In the genomic region with DNA sequence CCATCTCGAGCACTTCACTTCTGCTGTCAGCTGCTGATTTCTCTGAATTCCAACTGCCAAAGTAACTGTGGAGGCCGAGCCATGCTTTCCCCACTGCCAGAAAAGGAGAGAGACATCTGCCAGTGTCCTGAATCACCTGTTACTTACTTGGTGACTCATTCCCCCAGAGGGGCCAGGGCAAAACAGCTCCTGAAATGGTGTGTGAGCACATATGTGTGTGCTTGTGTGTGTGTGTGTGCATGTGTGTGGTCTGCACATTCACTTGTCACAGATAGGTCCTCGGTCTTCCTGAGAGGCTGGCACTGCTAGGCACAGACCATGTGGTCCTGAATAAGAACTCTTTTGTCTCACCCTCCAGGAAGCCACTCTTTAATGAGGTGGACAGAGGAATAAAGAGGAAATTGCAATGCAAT, we compare ENCODE assay signal across 10 cellular contexts.
DNase-seq lines count a peak whose midpoint lies in the region; ATAC-seq and TF ChIP-seq lines count a peak whose summit lies in the region.
"Had no signal": no experiment of that assay in that cellular context is flagged by ENCODE, and none has a peak within 500 bp of the region (broad histone marks: within the 10 kb centered on the region; RNA-seq: fewer than 3 reads in every experiment).

No MANE protein-coding gene starts in this region.

- H3K27me3 Mint-ChIP-seq in activated naive CD8-positive, alpha-beta T cell treated with anti-CD3 and anti-CD28 coated beads, Interleukin-2, amount 50 U/mL, for 24 hours = no peaks in the 10 kb centered on the region
- H3K27me3 Mint-ChIP-seq: activated naive CD8-positive, alpha-beta T cell treated with anti-CD3 and anti-CD28 coated beads for 36 hours had no signal

- no peaks in the 10 kb centered on the region for H3K79me2 ChIP-seq in trophoblast cell (ENCODE audit: control insufficient read depth, insufficient read depth, low read length, poor library complexity)

- H3K9me3 Mint-ChIP-seq in activated naive CD8-positive, alpha-beta T cell treated with anti-CD3 and anti-CD28 coated beads, Interleukin-2, amount 50 U/mL, for 24 hours = peaks cover 3% of the 10 kb centered on the region
- H3K9me3 Mint-ChIP-seq: activated naive CD8-positive, alpha-beta T cell treated with anti-CD3 and anti-CD28 coated beads for 36 hours had no signal

- ATAC-seq in GM19452 (IDR thresholded peaks at IDR 0.05; ENCODE audit: unreplicated experiment) = no peak
- no peak for ATAC-seq in HG03571 (IDR thresholded peaks at IDR 0.05; ENCODE audit: unreplicated experiment)
- ATAC-seq in activated naive CD8-positive, alpha-beta T cell treated with anti-CD3 and anti-CD28 coated beads, Interleukin-2, amount 50 U/mL, for 24 hours = no peak

- no peak overlapping the region for H2BK120ac ChIP-seq in trophoblast cell (ENCODE audit: insufficient read depth, low read length, poor library complexity)

- no peak overlapping the region for H3K18ac ChIP-seq in trophoblast cell (ENCODE audit: low read length)

- H3K4me3 Mint-ChIP-seq in activated naive CD8-positive, alpha-beta T cell treated with anti-CD3 and anti-CD28 coated beads, Interleukin-2, amount 50 U/mL, for 24 hours = no peak overlapping the region
- H3K4me3 Mint-ChIP-seq: activated naive CD8-positive, alpha-beta T cell treated with anti-CD3 and anti-CD28 coated beads for 36 hours had no signal

- no peak overlapping the region for H2BK12ac ChIP-seq in trophoblast cell (ENCODE audit: low read length)

- H3K27me3 ChIP-seq in trophoblast cell (ENCODE audit: insufficient read depth, low read length) = no peaks in the 10 kb centered on the region
- H3K27me3 ChIP-seq: ovary had no signal

- TF ChIP-seq CTCF in fibroblast of mammary gland (conservative IDR thresholded peaks at IDR 0.05; ENCODE audit: control insufficient read depth, insufficient read depth, low read depth, low read length) = no peak

- H3K27ac Mint-ChIP-seq in activated naive CD8-positive, alpha-beta T cell treated with anti-CD3 and anti-CD28 coated beads, Interleukin-2, amount 50 U/mL, for 24 hours = no peak overlapping the region

- no peak overlapping the region for H3K23ac ChIP-seq in trophoblast cell (ENCODE audit: low read length)

- no peak overlapping the region for H2BK5ac ChIP-seq in trophoblast cell (ENCODE audit: low read depth, low read length, poor library complexity)

- H3K9ac ChIP-seq in trophoblast cell (ENCODE audit: low read length) = no peak overlapping the region

- no peaks in the 10 kb centered on the region for H3K79me1 ChIP-seq in trophoblast cell (ENCODE audit: low read length)

- no peak overlapping the region for H3K4ac ChIP-seq in trophoblast cell (ENCODE audit: low read depth, low read length)

- no CpG with 5 or more reads among the region's 3 CpGs for WGBS in trophoblast cell (ENCODE audit: extremely low coverage, insufficient coverage, insufficient read length)

- H3K36me3 ChIP-seq in trophoblast cell (ENCODE audit: control insufficient read depth in 1 of 2, insufficient read depth in 2 of 2, low read length in 2 of 2) = no peaks in the 10 kb centered on the region
- H3K36me3 ChIP-seq: ovary had no signal

- DNase-seq in EL = peak; percentile 71
- peak; percentile 39 for DNase-seq in RKO (ENCODE audit: low spot score)
- DNase-seq in fibroblast of mammary gland (ENCODE audit: low read depth) = peak; percentile 83
- peak; percentile 46 to 48 for DNase-seq in trophoblast cell
- DNase-seq in DMS79 treated with DMSO at 0.1 percent for 48 hours (lab: John Stamatoyannopoulos, UW) = no peak
- DNase-seq in activated naive CD8-positive, alpha-beta T cell treated with anti-CD3 and anti-CD28 coated beads, Interleukin-2, amount 50 U/mL, for 24 hours = no peak
- DNase-seq: activated naive CD8-positive, alpha-beta T cell treated with anti-CD3 and anti-CD28 coated beads for 36 hours; ovary had no signal

- no peak overlapping the region for H3K27ac ChIP-seq in trophoblast cell (ENCODE audit: low read depth, low read length)
- H3K27ac ChIP-seq: ovary had no signal

- H2AK5ac ChIP-seq in trophoblast cell (ENCODE audit: low read length) = no peak overlapping the region

- H4K91ac ChIP-seq in trophoblast cell (ENCODE audit: low read depth, low read length) = no peak overlapping the region

- H3K4me3 ChIP-seq in fibroblast of mammary gland (ENCODE audit: control insufficient read depth, low read depth, low read length) (no peak overlapping the region), trophoblast cell (ENCODE audit: low read depth, low read length) (no peak overlapping the region)
- H3K4me3 ChIP-seq: ovary had no signal

- H4K12ac ChIP-seq in trophoblast cell (ENCODE audit: low read depth, low read length) = no peak overlapping the region

- H3K4me1 Mint-ChIP-seq in activated naive CD8-positive, alpha-beta T cell treated with anti-CD3 and anti-CD28 coated beads, Interleukin-2, amount 50 U/mL, for 24 hours = no peaks in the 10 kb centered on the region
- H3K4me1 Mint-ChIP-seq: activated naive CD8-positive, alpha-beta T cell treated with anti-CD3 and anti-CD28 coated beads for 36 hours had no signal

- peaks cover 0 to 4% of the 10 kb centered on the region in 2 experiments for H3K4me1 ChIP-seq in trophoblast cell (ENCODE audit: control insufficient read depth in 1 of 2, insufficient read depth in 2 of 2, low read length in 2 of 2)

- H2AFZ ChIP-seq in trophoblast cell (ENCODE audit: insufficient read depth, low read length, poor library complexity) = no peak overlapping the region

- H3K4me2 ChIP-seq in trophoblast cell (ENCODE audit: low read length) = no peak overlapping the region

- no peaks in the 10 kb centered on the region for H3K36me3 Mint-ChIP-seq in activated naive CD8-positive, alpha-beta T cell treated with anti-CD3 and anti-CD28 coated beads, Interleukin-2, amount 50 U/mL, for 24 hours (ENCODE audit: low read depth)
- H3K36me3 Mint-ChIP-seq: activated naive CD8-positive, alpha-beta T cell treated with anti-CD3 and anti-CD28 coated beads for 36 hours had no signal

- no peak overlapping the region for H3K14ac ChIP-seq in trophoblast cell (ENCODE audit: low read length)

- no peaks in the 10 kb centered on the region for H3K9me3 ChIP-seq in trophoblast cell (ENCODE audit: insufficient read depth, low read depth, low read length)
- H3K9me3 ChIP-seq: ovary had no signal

- no peak overlapping the region for H4K8ac ChIP-seq in trophoblast cell (ENCODE audit: low read depth, low read length)

Comparison
In these comparisons a context has a peak if more than half of its experiments do, and no peak if none do; other contexts are left out.
1. DNase-seq: peak in EL (single experiment), RKO (single experiment), fibroblast of mammary gland (single experiment) and trophoblast cell (2 of 2); none in DMS79 treated with DMSO at 0.1 percent for 48 hours (single experiment) and activated naive CD8-positive, alpha-beta T cell treated with anti-CD3 and anti-CD28 coated beads, Interleukin-2, amount 50 U/mL, for 24 hours (single experiment).